Comparison of ENCODE assay signal across 8 cellular contexts in the genomic region with DNA sequence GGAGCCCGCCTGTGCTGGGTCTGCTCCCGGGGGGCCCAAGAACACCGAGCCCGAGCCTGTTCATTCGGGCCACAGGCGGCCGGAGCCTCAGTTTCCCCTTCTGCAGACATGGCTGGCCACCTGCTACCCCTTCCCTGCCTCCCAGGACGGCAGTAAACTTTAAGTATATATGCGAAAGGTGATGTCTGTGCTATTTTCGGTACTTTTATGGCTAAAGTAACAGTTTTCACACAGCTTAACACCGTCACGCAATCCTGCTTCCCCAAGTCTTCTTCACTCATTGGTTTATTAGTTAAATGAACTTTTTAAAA. TPM values are rescaled to one million over a fixed set of nuclear protein-coding genes. Genes with fewer than 3 reads are reported as not detected.
DNase-seq lines count a peak whose midpoint lies in the region; ATAC-seq and TF ChIP-seq lines count a peak whose summit lies in the region.

No MANE protein-coding gene starts in this region.

- DNase-seq in left lobe of liver (ENCODE audit: low spot score) (no peak), NCI-H128 (lab: John Stamatoyannopoulos, UW; ENCODE audit: unreplicated experiment) (no peak)

- H3K9me3 ChIP-seq in iPS-18a (ENCODE audit: control insufficient read depth, low read depth, low read length) (no peaks in the 10 kb centered on the region), thymus (ENCODE audit: control insufficient read depth) (no peaks in the 10 kb centered on the region)

- TF ChIP-seq CTCF in GM12875 (IDR thresholded peaks at IDR 0.05; ENCODE audit: borderline replicate concordance, insufficient read depth, low read depth, low read length), result no peak
- no peak for TF ChIP-seq CTCF in WI38 (IDR thresholded peaks at IDR 0.05; ENCODE audit: low read depth, low read length)

- H3K27ac ChIP-seq in iPS-18a (ENCODE audit: low read length) (peak overlapping the region; percentile 60), thymus (ENCODE audit: low read depth) (peak overlapping the region; percentile 85)

- peak overlapping the region; percentile 83 for H3K9ac ChIP-seq in iPS-18a (ENCODE audit: low read length)

- peak overlapping the region; percentile 72 for H3K4me3 ChIP-seq in GM12875 (ENCODE audit: low read depth, low read length)
- peak overlapping the region; percentile 77 for H3K4me3 ChIP-seq in WI38 (ENCODE audit: low read depth, low read length)
- H3K4me3 ChIP-seq in iPS-18a (ENCODE audit: low read length), result peak overlapping the region; percentile 95
- peak overlapping the region; percentile 95 for H3K4me3 ChIP-seq in thymus (ENCODE audit: low read length)

- ATAC-seq in HG02840 (IDR thresholded peaks at IDR 0.05; ENCODE audit: low FRiP score, unreplicated experiment), result peak; percentile 13
- ATAC-seq in GM19463 (IDR thresholded peaks at IDR 0.05; ENCODE audit: unreplicated experiment), result no peak
- ATAC-seq in left lobe of liver, result no peak

- peaks cover 21% of the 10 kb centered on the region for H3K36me3 ChIP-seq in iPS-18a (ENCODE audit: control insufficient read depth, low read depth, low read length)
- peaks cover 15% of the 10 kb centered on the region for H3K36me3 ChIP-seq in thymus (ENCODE audit: control insufficient read depth, insufficient read depth)

- 11% methylated on average over 12 of the region's 12 CpGs for WGBS in thymus

- H3K4me1 ChIP-seq in iPS-18a (ENCODE audit: control insufficient read depth, low read depth, low read length) (peaks cover 17% of the 10 kb centered on the region), thymus (ENCODE audit: control insufficient read depth, insufficient read depth, low read length) (peaks cover 18% of the 10 kb centered on the region)

- H3K27me3 ChIP-seq in iPS-18a (ENCODE audit: control insufficient read depth, insufficient read depth, low read length) (no peaks in the 10 kb centered on the region), thymus (ENCODE audit: control insufficient read depth, insufficient read depth) (no peaks in the 10 kb centered on the region)

RNA-seq across cellular contexts. Expression of gene ANAPC4, which starts 0.5 kb away (rescaled TPM):
- 60.3 TPM for polyA plus RNA-seq in thymus
- total RNA-seq in left lobe of liver, result 11.8 TPM
